In genomic region chr1:165630629-165631402, GRCh38 we compare ENCODE assay signal across 2 cellular contexts.
TF ChIP-seq lines count a peak whose summit lies in the region.

Gene MGST3, plus strand, starts transcription at chr1:165631234. Its CDS starts 18,614 bp downstream, at chr1:165649848.

TF ChIP-seq in IMR-90, 13 proteins besides CTCF, POLR2A, EP300 and RAD21:
- TF ChIP-seq MAZ (IDR thresholded peaks at IDR 0.05; ENCODE audit: borderline replicate concordance, low read depth, low read length) (peak; percentile 62; the same call in 1 of the 2 replicates), MAFK (IDR thresholded peaks at IDR 0.05; ENCODE audit: low read depth, low read length) (peak; percentile 48; the same call in 1 of the 2 replicates), BHLHE40 (IDR thresholded peaks at IDR 0.05; ENCODE audit: low read depth, low read length) (no peak; the same call in 1 of the 2 replicates), MXI1 (IDR thresholded peaks at IDR 0.05; ENCODE audit: borderline replicate concordance, low read depth, low read length) (peak; percentile 75; the same call in 1 of the 2 replicates), NFE2L2 (IDR thresholded peaks at IDR 0.05; ENCODE audit: low read depth, low read length) (0 out of 2 replicates have a peak, but pooled peaks have one; percentile 4), RCOR1 (IDR thresholded peaks at IDR 0.05; ENCODE audit: insufficient replicate concordance, low read length) (no peak), CEBPB (IDR thresholded peaks at IDR 0.05; ENCODE audit: low read depth, low read length) (peak; percentile 55), CHD1 (IDR thresholded peaks at IDR 0.05; ENCODE audit: low read depth, low read length) (0 out of 2 replicates have a peak, but pooled peaks have one; percentile 33)

TF ChIP-seq in endothelial cell of umbilical vein, 7 proteins besides CTCF, POLR2A, EP300 and RAD21:
- TF ChIP-seq, protein P1, sequence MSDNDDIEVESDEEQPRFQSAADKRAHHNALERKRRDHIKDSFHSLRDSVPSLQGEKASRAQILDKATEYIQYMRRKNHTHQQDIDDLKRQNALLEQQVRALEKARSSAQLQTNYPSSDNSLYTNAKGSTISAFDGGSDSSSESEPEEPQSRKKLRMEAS (IDR thresholded peaks at IDR 0.05; ENCODE audit: insufficient read depth, insufficient read length) = no peak
- TF ChIP-seq EZH2 (IDR thresholded peaks at IDR 0.05; ENCODE audit: borderline replicate concordance, low read depth, low read length, severe bottlenecking) (no peak), POLR2AphosphoS5 (IDR thresholded peaks at IDR 0.05; ENCODE audit: insufficient read depth, low read depth, low read length) (peak; percentile 71)
